8 cellular contexts compared by ENCODE assay signal in genomic region chr11:73139476-73140198, GRCh38. TPM values are rescaled to one million over a fixed set of nuclear protein-coding genes. Genes with fewer than 3 reads are reported as not detected.
A peak's percentile ranks its signal among the peaks of the same experiment; 100 is the strongest.
DNase-seq lines count a peak whose midpoint lies in the region; ATAC-seq, FAIRE-seq and TF ChIP-seq lines count a peak whose summit lies in the region.

No MANE protein-coding gene starts in this region.

- H3K36me3 ChIP-seq in ACC112 (ENCODE audit: insufficient read depth, low read length) (no peaks in the 10 kb centered on the region), GM12878 (ENCODE audit: control insufficient read depth in 2 of 2, insufficient read depth in 2 of 2, low read length in 1 of 2) (peaks cover 0 to 17% of the 10 kb centered on the region in 2 experiments; a peak in 3 of 4 replicates), mesodermal cell (ENCODE audit: control insufficient read depth, insufficient read depth, low read length) (peaks cover 30% of the 10 kb centered on the region)

- peaks cover 27% of the 10 kb centered on the region for H3K79me2 ChIP-seq in ACC112 (ENCODE audit: control insufficient read depth, insufficient read depth, low read length, unreplicated experiment)
- H3K79me2 ChIP-seq in GM12878 (ENCODE audit: control insufficient read depth, insufficient read depth, low read length) = peaks cover 80% of the 10 kb centered on the region

- H3K9me3 ChIP-seq in GM12878 (replicated peaks; ENCODE audit: control insufficient read depth, insufficient read depth, low read length) (no peaks in the 10 kb centered on the region), mesodermal cell (ENCODE audit: control insufficient read depth, low read length) (no peaks in the 10 kb centered on the region)

- TF ChIP-seq RAD21 in GM12878 (IDR thresholded peaks at IDR 0.05; ENCODE audit: insufficient read depth, low read depth, low read length) = no peak

- no peak for TF ChIP-seq EP300 in GM12878 (IDR thresholded peaks at IDR 0.05; ENCODE audit: borderline replicate concordance in 1 of 2, control insufficient read depth in 1 of 2, low read depth in 2 of 2, low read length in 2 of 2)

- ATAC-seq in GM12878 = no peak

- no peak for TF ChIP-seq POLR2A in GM12878 (IDR thresholded peaks at IDR 0.05; ENCODE audit: low read depth, low read length)

- POLR2A ChIA-PET in GM12878 (lab: Charles Lee) = interaction anchor here (1.1 to 18.6 kb wide), 2 partner anchors 23 to 36 kb away, joined by 3 to 384 read pairs; no protein-coding TSS in a partner anchor

- no TSS peak for BruUV-seq in GM12878 (replicated peaks; lab: Mats Ljungman, UMichigan)

- H2AFZ ChIP-seq in ACC112 (ENCODE audit: low read length, unreplicated experiment) (no peak overlapping the region), GM12878 (ENCODE audit: control insufficient read depth, low read depth, low read length) (no peak overlapping the region)

- H3K27ac ChIP-seq in ACC112 (ENCODE audit: low read depth, low read length) (peak overlapping the region; percentile 8), GM12878 (ENCODE audit: control insufficient read depth, insufficient read depth) (peak overlapping the region; percentile 99), mesodermal cell (ENCODE audit: low read depth, low read length, severe bottlenecking) (no peak overlapping the region)

- no peaks in the 10 kb centered on the region for H3K27me3 ChIP-seq in ACC112 (ENCODE audit: insufficient read depth, low read length)
- H3K27me3 ChIP-seq in GM12878 (replicated peaks in 1 of 2; ENCODE audit: control insufficient read depth in 2 of 2, insufficient read depth in 2 of 2, low read length in 1 of 2) = no peaks in the 10 kb centered on the region

- H4K20me1 ChIP-seq in GM12878 (ENCODE audit: control insufficient read depth, insufficient read depth) = peaks cover 3% of the 10 kb centered on the region; the same call in 1 of the 2 replicates

- DNase-seq in HCEC 1CT (peak; percentile 29), GM12878 (ENCODE audit: low read depth, low spot score) (no peak), NCI-H1436 (lab: John Stamatoyannopoulos, UW) (no peak), HuH-7.5 (ENCODE audit: low spot score) (no peak), NCI-H2029 (lab: John Stamatoyannopoulos, UW) (no peak)
- no peak for DNase-seq in central memory CD4-positive, alpha-beta T cell

- TF ChIP-seq CTCF in GM12878 (IDR thresholded peaks at IDR 0.05 in 2 of 3, conservative IDR thresholded peaks at IDR 0.05 in 1 of 3; ENCODE audit: control insufficient read depth in 2 of 3, extremely low read depth in 1 of 3, insufficient read depth in 1 of 3, low read depth in 3 of 3, low read length in 3 of 3) = no peak

- H3K9ac ChIP-seq in GM12878 (ENCODE audit: control insufficient read depth, insufficient read depth, low read length) = peak overlapping the region; percentile 82

- SMC1A ChIA-PET in GM12878 (lab: Charles Lee; ENCODE audit: uncharacterized antibody, unreplicated experiment) = interaction anchor here (0.6 to 37.3 kb wide), 6 partner anchors 25 to 215 kb away, joined by 3 to 926 read pairs (median 4); no protein-coding TSS in a partner anchor

- H3K4me3 ChIP-seq in ACC112 (ENCODE audit: low read depth, low read length) = peak overlapping the region; percentile 84
- peak overlapping the region; percentile 90 for H3K4me3 ChIP-seq in GM12878
- H3K4me3 ChIP-seq in mesodermal cell (ENCODE audit: extremely low read depth, insufficient read depth, low read length, poor library complexity, severe bottlenecking) = peak overlapping the region; percentile 93

- H3K4me2 ChIP-seq in GM12878 (ENCODE audit: control insufficient read depth, insufficient read depth) = peak overlapping the region; percentile 85

- 0% methylated on average over 2 of the region's 2 CpGs for WGBS in GM12878 (ENCODE audit: insufficient coverage, insufficient replicate concordance, low lambda C conversion rate, missing lambda C conversion rate)
- WGBS in mesodermal cell (ENCODE audit: insufficient coverage in 2 of 2), 2 experiments = no CpG with 5 or more reads among the region's 2 CpGs

- CTCF ChIA-PET in GM12878 (lab: Yijun Ruan, JAX) = interaction anchor here (1.0 to 8.9 kb wide), 6 partner anchors 18 to 308 kb away, joined by 3 to 98 read pairs (median 3); no protein-coding TSS in a partner anchor

- RAD21 ChIA-PET in GM12878 (lab: Charles Lee; ENCODE audit: unreplicated experiment) = interaction anchor here (0.6 to 22.1 kb wide), 6 partner anchors 9 to 312 kb away, joined by 3 to 441 read pairs (median 3); no protein-coding TSS in a partner anchor

- intact Hi-C loops in GM12878 (cut with micrococcal nuclease; ENCODE audit: unreplicated experiment) = loop anchor here (5.0 kb wide), 2 partner anchors 52 to 67 kb away; no protein-coding TSS in a partner anchor

- peaks cover 12% of the 10 kb centered on the region for H3K4me1 ChIP-seq in ACC112 (ENCODE audit: control insufficient read depth, insufficient read depth, low read length, unreplicated experiment)
- H3K4me1 ChIP-seq in GM12878 (ENCODE audit: control insufficient read depth, insufficient read depth, low read length) = peaks cover 20% of the 10 kb centered on the region
- peaks cover 12% of the 10 kb centered on the region for H3K4me1 ChIP-seq in mesodermal cell (ENCODE audit: control insufficient read depth, insufficient read depth, low read length, poor library complexity, severe bottlenecking)

- in situ Hi-C loops in GM12878 (cut with MboI) = no loop called here

- FAIRE-seq in GM12878 (lab: Jason Lieb, UNC) = no peak

TF ChIP-seq in GM12878, 131 proteins besides CTCF, POLR2A, EP300 and RAD21:
- TF ChIP-seq HDAC2 (IDR thresholded peaks at IDR 0.05) (no peak), FOXM1 (IDR thresholded peaks at IDR 0.05; ENCODE audit: low read depth, low read length) (no peak), ETV6 (conservative IDR thresholded peaks at IDR 0.05 in 1 of 2, IDR thresholded peaks at IDR 0.05 in 1 of 2; ENCODE audit: borderline replicate concordance in 1 of 2, low read depth in 1 of 2) (no peak), ZNF217 (IDR thresholded peaks at IDR 0.05) (no peak)

RNA-seq across cellular contexts. Expression of gene FCHSD2, which starts 2.5 kb away (rescaled TPM):
- total RNA-seq in GM12878 (2013; cell fraction: nucleolus; rRNA removed) = 80.2 and 85.2 TPM in 2 replicates
- 19.5 and 21.1 TPM in 2 replicates for total RNA-seq in GM12878 (2014; rRNA removed)
- total RNA-seq in GM12878 (2014; rRNA removed; fragmentation: Illumina TruSeq; extraction: Trizol) = 39.2 and 42.5 TPM in 2 replicates
- 82.8 and 89.8 TPM in 2 replicates for total RNA-seq in GM12878 (2021)
- polyA plus RNA-seq in GM12878 (2011; ENCODE audit: low read depth) = 26.8 TPM
- polyA plus RNA-seq in GM12878 (2011; rRNA removed) = 52.7 and 68.3 TPM in 2 replicates
- 34.0 and 36.1 TPM in 2 replicates for polyA plus RNA-seq in GM12878 (2011; cell fraction: cytosol; rRNA removed)
- polyA plus RNA-seq in GM12878 (2011; cell fraction: nucleus; rRNA removed) = 55.8 and 56.5 TPM in 2 replicates
- 27.1 and 40.7 TPM in 2 replicates for polyA plus RNA-seq in GM12878 (2012)
- polyA plus RNA-seq in GM12878 (2014; fragmentation: Illumina TruSeq; extraction: Trizol) = 62.4 and 70.9 TPM in 2 replicates
- 10 to 100 TPM; 13.2 to 15.4 TPM for polyA plus RNA-seq in GM12878 (2014; fragmentation: Nextera tagmentation; extraction: Ambion mirVana)
- polyA plus RNA-seq in GM12878 (2014; rRNA removed) = 43.0 and 44.6 TPM in 2 replicates
- 10 to 100 TPM; 58.7 to 68.4 TPM for polyA plus RNA-seq in GM12878 (2016; fragmentation: Nextera tagmentation; extraction: Ambion mirVana)
- polyA minus RNA-seq in GM12878 (2011; rRNA and poly(A)+ RNA removed) = 46.8 and 48.8 TPM in 2 replicates
- polyA minus RNA-seq in GM12878 (2011; cell fraction: cytosol; rRNA and poly(A)+ RNA removed) = 30.5 and 31.3 TPM in 2 replicates
- polyA minus RNA-seq in GM12878 (2011; cell fraction: nucleus; rRNA and poly(A)+ RNA removed) = 36.1 and 52.3 TPM in 2 replicates
- 20.4 TPM for polyA plus RNA-seq in mesodermal cell (2013, experiment 1 of 2)
- 20.2 TPM for polyA plus RNA-seq in mesodermal cell (2013, experiment 2 of 2)
